ENCODE assay signal across 1 cellular context in genomic region chr3:29452923-29453277, GRCh38.
TF ChIP-seq lines count a peak whose summit lies in the region.

No MANE protein-coding gene starts in this region.

TF ChIP-seq in WTC11, 78 proteins besides CTCF, POLR2A, EP300 and RAD21 (continued from another document):
- TF ChIP-seq ZSCAN18 (CRISPR knock-in tag; IDR thresholded peaks at IDR 0.05) (no peak), PREB (CRISPR knock-in tag; IDR thresholded peaks at IDR 0.05; ENCODE audit: borderline replicate concordance) (no peak), CREM (CRISPR knock-in tag; IDR thresholded peaks at IDR 0.05) (no peak), KAT7 (CRISPR knock-in tag; IDR thresholded peaks at IDR 0.05; ENCODE audit: borderline replicate concordance) (no peak), FOXK1 (CRISPR knock-in tag; IDR thresholded peaks at IDR 0.05) (no peak), ZNF232 (CRISPR knock-in tag; IDR thresholded peaks at IDR 0.05) (no peak), GTF2I (CRISPR knock-in tag; conservative IDR thresholded peaks at IDR 0.05) (no peak), GRHL2 (CRISPR knock-in tag; IDR thresholded peaks at IDR 0.05; ENCODE audit: insufficient replicate concordance, severe bottlenecking) (no peak), E2F4 (CRISPR knock-in tag; IDR thresholded peaks at IDR 0.05; ENCODE audit: borderline replicate concordance, low read depth) (no peak), NR2C2 (CRISPR knock-in tag; IDR thresholded peaks at IDR 0.05) (no peak), ESRRA (CRISPR knock-in tag; IDR thresholded peaks at IDR 0.05; ENCODE audit: borderline replicate concordance) (no peak), USF2 (CRISPR knock-in tag; IDR thresholded peaks at IDR 0.05) (no peak), ZNF416 (CRISPR knock-in tag; IDR thresholded peaks at IDR 0.05) (no peak), NFYB (CRISPR knock-in tag; conservative IDR thresholded peaks at IDR 0.05; ENCODE audit: low read depth) (no peak), E2F5 (CRISPR knock-in tag; IDR thresholded peaks at IDR 0.05) (no peak), ZNF512 (CRISPR knock-in tag; IDR thresholded peaks at IDR 0.05; ENCODE audit: borderline replicate concordance) (no peak)
